9 cellular contexts compared by ENCODE assay signal in genomic region chr10:45672201-45673073, GRCh38. TPM values are rescaled to one million over a fixed set of nuclear protein-coding genes. Genes with fewer than 3 reads are reported as not detected.
A peak's percentile ranks its signal among the peaks of the same experiment; 100 is the strongest.
DNase-seq lines count a peak whose midpoint lies in the region; ATAC-seq, FAIRE-seq and TF ChIP-seq lines count a peak whose summit lies in the region.
"Had no signal": no experiment of that assay in that cellular context is flagged by ENCODE, and none has a peak within 500 bp of the region (broad histone marks: within the 10 kb centered on the region; RNA-seq: fewer than 3 reads in every experiment).

Gene ZFAND4, minus strand, starts transcription at chr10:45672772. Its CDS starts 9,047 bp downstream, at chr10:45663725.

- H3K79me2 ChIP-seq in keratinocyte (ENCODE audit: control insufficient read depth, insufficient read depth, low read length), result no peaks in the 10 kb centered on the region

- H2AFZ ChIP-seq in keratinocyte (ENCODE audit: control insufficient read depth, low read length), result peak within 1 kb of the TSS; percentile 98

- H3K27ac ChIP-seq in AG04450 (ENCODE audit: low read depth, low read length), result peak within 1 kb of the TSS; percentile 65
- peak within 1 kb of the TSS; percentile 31 for H3K27ac ChIP-seq in keratinocyte (ENCODE audit: control insufficient read depth, insufficient read depth, low read length)

- DNase-seq in AG04450 (ENCODE audit: low read depth, low spot score) (peak; percentile 91), NCI-H2196 (lab: John Stamatoyannopoulos, UW; ENCODE audit: unreplicated experiment) (peak; percentile 87), keratinocyte (ENCODE audit: low read depth, low spot score) (peak; percentile 50)
- peak; percentile 82 to 93 (median 88) for DNase-seq in activated CD4-positive, CD25-positive, alpha-beta regulatory T cell (lab: John Stamatoyannopoulos, UW)
- peak; percentile 87 for DNase-seq in central memory CD8-positive, alpha-beta T cell (ENCODE audit: low spot score in 2 of 2)
- DNase-seq in stimulated activated CD4-positive, alpha-beta T cell treated with anti-CD3 and anti-CD28 coated beads, Interleukin-15, amount 100 ng/mL, for 1 hour (ENCODE audit: low read depth in 1 of 2, low spot score in 1 of 2), result peak; percentile 86 to 89

- H3K9me3 Mint-ChIP-seq in central memory CD8-positive, alpha-beta T cell, result no peaks in the 10 kb centered on the region

- peak; percentile 96 for ATAC-seq in GM18868 (IDR thresholded peaks at IDR 0.05; ENCODE audit: unreplicated experiment)
- peak; percentile 96 for ATAC-seq in HG03108 (IDR thresholded peaks at IDR 0.05; ENCODE audit: unreplicated experiment)
- ATAC-seq in central memory CD8-positive, alpha-beta T cell (replicated peaks; ENCODE audit: extremely low read depth, poor library complexity, severe bottlenecking), result peak; percentile 96

- H3K27me3 Mint-ChIP-seq in central memory CD8-positive, alpha-beta T cell, result no peaks in the 10 kb centered on the region

- H3K4me1 ChIP-seq in keratinocyte (ENCODE audit: control insufficient read depth, extremely low read depth, insufficient read depth, low read length), result peaks cover 7% of the 10 kb centered on the region

- peak within 1 kb of the TSS; percentile 83 for H3K27ac Mint-ChIP-seq in central memory CD8-positive, alpha-beta T cell (ENCODE audit: low read depth)

- peaks cover 4% of the 10 kb centered on the region; the same call in 1 of the 2 replicates for H3K9me3 ChIP-seq in AG04450 (ENCODE audit: control insufficient read depth, insufficient read depth, low read length)
- H3K9me3 ChIP-seq in keratinocyte (ENCODE audit: control insufficient read depth, low read depth, low read length), result no peaks in the 10 kb centered on the region

- peak within 1 kb of the TSS; percentile 93 for H3K4me2 ChIP-seq in keratinocyte (ENCODE audit: control insufficient read depth, extremely low read depth, insufficient read depth, low read depth, low read length)

- peak within 1 kb of the TSS; percentile 85 for H3K4me3 Mint-ChIP-seq in central memory CD8-positive, alpha-beta T cell

- dilution Hi-C loops in keratinocyte (cut with MboI; ENCODE audit: extremely low pct_ligation_motif_present, low sequenced_read_pairs), result no loop called here

- H3K9ac ChIP-seq in keratinocyte (ENCODE audit: control insufficient read depth, extremely low read depth, insufficient read depth, low read length), result peak within 1 kb of the TSS; percentile 79

- H3K4me3 ChIP-seq in AG04450 (ENCODE audit: low read depth, low read length) (peak within 1 kb of the TSS; percentile 85), keratinocyte (ENCODE audit: control insufficient read depth in 2 of 3, extremely low read depth in 1 of 3, insufficient read depth in 2 of 3, low read depth in 1 of 3, low read length in 3 of 3) (peak within 1 kb of the TSS; percentile 73 to 90 (median 89))

- no peaks in the 10 kb centered on the region for H3K9me1 ChIP-seq in keratinocyte (ENCODE audit: control insufficient read depth, extremely low read depth, insufficient read depth, low read length)

- no peak for FAIRE-seq in keratinocyte (lab: Jason Lieb, UNC)
- FAIRE-seq: colon had no signal

- H4K20me1 ChIP-seq in keratinocyte (ENCODE audit: control insufficient read depth, extremely low read depth, insufficient read depth, low read length), result no peaks in the 10 kb centered on the region

- H3K27me3 ChIP-seq in AG04450 (ENCODE audit: control insufficient read depth, insufficient read depth, low read length) (no peaks in the 10 kb centered on the region), keratinocyte (ENCODE audit: control insufficient read depth, extremely low read depth, insufficient read depth, low read length) (no peaks in the 10 kb centered on the region)

- H3K36me3 Mint-ChIP-seq in central memory CD8-positive, alpha-beta T cell (ENCODE audit: insufficient read depth), result peaks cover 6% of the 10 kb centered on the region

- POLR2A ChIA-PET in AG04450 (lab: Yijun Ruan, JAX), result interaction anchor here (0.7 kb wide), 2 partner anchors 208 to 363 kb away, joined by 3 to 4 read pairs; no protein-coding TSS in a partner anchor

- H3K4me1 Mint-ChIP-seq in central memory CD8-positive, alpha-beta T cell, result peaks cover 40% of the 10 kb centered on the region

- TF ChIP-seq CTCF in AG04450 (IDR thresholded peaks at IDR 0.05; ENCODE audit: low read depth, low read length) (peak; percentile 46), keratinocyte (optimal IDR thresholded peaks at IDR 0.05 in 1 of 3, IDR thresholded peaks at IDR 0.05 in 1 of 3, conservative IDR thresholded peaks at IDR 0.05 in 1 of 3; ENCODE audit: extremely low read depth in 1 of 3, insufficient read depth in 2 of 3, low read length in 3 of 3) (peak in 2 of 3 experiments; percentile 57 to 64)

- CTCF ChIA-PET in AG04450 (lab: Charles Lee), result interaction anchor here (0.7 to 2.7 kb wide), 8 partner anchors 9 to 422 kb away, joined by 3 to 28 read pairs (median 4); no protein-coding TSS in a partner anchor

- no peaks in the 10 kb centered on the region for H3K36me3 ChIP-seq in keratinocyte (ENCODE audit: control insufficient read depth in 2 of 2, extremely low read depth in 1 of 2, insufficient read depth in 2 of 2, low read length in 2 of 2)

RNA-seq across cellular contexts. Expression of gene ZFAND4, which starts in this region (rescaled TPM):
- 3.4 and 4.1 TPM in 2 replicates for polyA plus RNA-seq in AG04450 (2011; rRNA removed)
- 3.1 and 4.9 TPM in 2 replicates for polyA minus RNA-seq in AG04450 (2011; rRNA and poly(A)+ RNA removed)
- polyA plus RNA-seq in keratinocyte, result 2.1 to 3.0 TPM (median 2.9 TPM) in 3 replicates
- 1.3 TPM for polyA plus RNA-seq in keratinocyte (2011; ENCODE audit: low read depth)
- 1.3 and 1.7 TPM in 2 replicates for polyA plus RNA-seq in keratinocyte (2011; cell fraction: cytosol; rRNA removed)
- polyA plus RNA-seq in keratinocyte (2011; cell fraction: nucleus; rRNA removed), result 2.5 and 3.2 TPM in 2 replicates
- polyA plus RNA-seq in keratinocyte (2012; ENCODE audit: low replicate concordance), result 1.8 and 2.8 TPM in 2 replicates
- polyA minus RNA-seq in keratinocyte, result 2.0 to 8.8 TPM (median 2.6 TPM) in 3 replicates
- 1.3 TPM for polyA minus RNA-seq in keratinocyte (2011; cell fraction: cytosol; rRNA and poly(A)+ RNA removed)
- 2.6 and 7.8 TPM in 2 replicates for polyA minus RNA-seq in keratinocyte (2011; cell fraction: nucleus; rRNA and poly(A)+ RNA removed)

Comparison
In these comparisons a context has a peak if more than half of its experiments do, and no peak if none do; other contexts are left out.
1. Peak in every context shown above with its lines: DNase-seq, ATAC-seq, H3K4me3 ChIP-seq and H3K27ac ChIP-seq.